15 cellular contexts compared by ENCODE assay signal in the genomic region with DNA sequence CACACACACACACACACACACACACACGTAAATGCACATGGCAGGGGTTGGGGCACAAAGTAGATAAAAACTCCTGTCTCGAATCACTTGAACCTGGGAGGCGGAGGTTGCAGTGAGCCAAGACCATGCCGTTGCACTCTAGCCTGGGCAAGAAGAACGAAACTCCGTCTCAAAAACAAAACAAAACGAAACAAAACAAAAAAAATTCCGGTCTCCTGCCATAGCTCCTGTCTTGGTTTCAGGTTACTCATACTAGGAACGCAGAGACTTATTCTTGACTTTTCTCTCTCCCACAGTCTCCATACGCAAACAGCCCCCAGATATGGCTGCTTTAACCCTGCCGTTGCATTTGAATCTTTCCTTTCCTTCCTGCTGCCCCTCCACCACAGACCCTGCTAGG.
A peak's percentile ranks its signal among the peaks of the same experiment; 100 is the strongest.
DNase-seq lines count a peak whose midpoint lies in the region; ATAC-seq and TF ChIP-seq lines count a peak whose summit lies in the region.
"Had no signal": no experiment of that assay in that cellular context is flagged by ENCODE, and none has a peak within 500 bp of the region (broad histone marks: within the 10 kb centered on the region; RNA-seq: fewer than 3 reads in every experiment).

No MANE protein-coding gene starts in this region.

- no peaks in the 10 kb centered on the region for H3K27me3 Mint-ChIP-seq in activated naive CD4-positive, alpha-beta T cell treated with anti-CD3 and anti-CD28 coated beads for 36 hours (ENCODE audit: low read depth)

- peaks cover 28% of the 10 kb centered on the region for H3K4me1 Mint-ChIP-seq in activated naive CD4-positive, alpha-beta T cell treated with anti-CD3 and anti-CD28 coated beads for 36 hours (ENCODE audit: low read depth)

- H3K4me1 ChIP-seq in thymus (ENCODE audit: control insufficient read depth, insufficient read depth, low read length), result no peaks in the 10 kb centered on the region

- peak; percentile 28 for DNase-seq in activated naive CD4-positive, alpha-beta T cell treated with anti-CD3 and anti-CD28 coated beads for 36 hours
- no peak for DNase-seq in activated naive CD4-positive, alpha-beta T cell (lab: John Stamatoyannopoulos, UW)
- no peak for DNase-seq in activated naive CD4-positive, alpha-beta T cell treated with anti-CD3 and anti-CD28 coated beads, Interleukin-2, amount 50 U/mL, for 72 hours (ENCODE audit: low spot score in 2 of 2)
- DNase-seq in RWPE1 (ENCODE audit: low spot score), result no peak
- no peak for DNase-seq in NCI-H2227 treated with DMSO at 0.1 percent for 48 hours (lab: John Stamatoyannopoulos, UW)
- DNase-seq: cortex of kidney; foreskin melanocyte; GF-D8; kidney glomerular epithelial cell; NCI-H187; stimulated activated naive B cell treated with anti-CD40 and anti-IgM and Interleukin-4, amounts not matched to agents 10 μg/mL and 1 μg/mL and 100 μg/mL, for 72 hours had no signal

- no peaks in the 10 kb centered on the region for H3K27me3 ChIP-seq in thymus (ENCODE audit: control insufficient read depth, insufficient read depth)

- WGBS in thymus, result 86% methylated on average over 11 of the region's 11 CpGs

- H3K36me3 ChIP-seq in thymus (ENCODE audit: control insufficient read depth, insufficient read depth), result no peaks in the 10 kb centered on the region

- CTCF ChIA-PET in activated naive CD4-positive, alpha-beta T cell treated with anti-CD3 and anti-CD28 coated beads for 36 hours (lab: Charles Lee), result no interaction called here
- CTCF ChIA-PET in RWPE1 (lab: Yijun Ruan, JAX), result no interaction called here

- no peaks in the 10 kb centered on the region for H3K9me3 ChIP-seq in thymus (ENCODE audit: control insufficient read depth)

- no peak overlapping the region for H3K27ac Mint-ChIP-seq in activated naive CD4-positive, alpha-beta T cell treated with anti-CD3 and anti-CD28 coated beads for 36 hours
- no peak overlapping the region for H3K27ac Mint-ChIP-seq in activated naive CD4-positive, alpha-beta T cell treated with anti-CD3 and anti-CD28 coated beads, Interleukin-2, amount 50 U/mL, for 72 hours
- H3K27ac Mint-ChIP-seq: stimulated activated naive B cell treated with anti-CD40 and anti-IgM and Interleukin-4, amounts not matched to agents 10 μg/mL and 1 μg/mL and 100 μg/mL, for 72 hours had no signal

- H3K36me3 Mint-ChIP-seq in activated naive CD4-positive, alpha-beta T cell treated with anti-CD3 and anti-CD28 coated beads for 36 hours (ENCODE audit: low read depth), result no peaks in the 10 kb centered on the region
- peaks cover 4 to 26% of the 10 kb centered on the region in 2 donors for H3K36me3 Mint-ChIP-seq in activated naive CD4-positive, alpha-beta T cell treated with anti-CD3 and anti-CD28 coated beads, Interleukin-2, amount 50 U/mL, for 72 hours

- no peak for TF ChIP-seq CTCF in RWPE1 (conservative IDR thresholded peaks at IDR 0.05; ENCODE audit: low read depth)

- no peak overlapping the region for H3K4me3 ChIP-seq in thymus (ENCODE audit: low read length)

- H3K27ac ChIP-seq in thymus (ENCODE audit: low read depth) (peak overlapping the region; percentile 46), RWPE1 (no peak overlapping the region)

- H3K9me3 Mint-ChIP-seq in activated naive CD4-positive, alpha-beta T cell treated with anti-CD3 and anti-CD28 coated beads for 36 hours, result peaks cover 2% of the 10 kb centered on the region
- peaks cover 5 to 22% of the 10 kb centered on the region in 2 donors for H3K9me3 Mint-ChIP-seq in activated naive CD4-positive, alpha-beta T cell treated with anti-CD3 and anti-CD28 coated beads, Interleukin-2, amount 50 U/mL, for 72 hours

- intact Hi-C loops in activated naive CD4-positive, alpha-beta T cell treated with anti-CD3 and anti-CD28 coated beads for 36 hours (cut with micrococcal nuclease), result loop anchor here (1.0 to 10.0 kb wide), 5 partner anchors 22 to 1242 kb away; partner anchors contain the start of gene MTMR6

- POLR2A ChIA-PET in RWPE1 (lab: Yijun Ruan, JAX; ENCODE audit: low non-redundant PET), result no interaction called here

- H3K4me3 Mint-ChIP-seq in activated naive CD4-positive, alpha-beta T cell treated with anti-CD3 and anti-CD28 coated beads for 36 hours, result peak overlapping the region; percentile 1
- H3K4me3 Mint-ChIP-seq: stimulated activated naive B cell treated with anti-CD40 and anti-IgM and Interleukin-4, amounts not matched to agents 10 μg/mL and 1 μg/mL and 100 μg/mL, for 72 hours had no signal

- ATAC-seq in HG03432 (IDR thresholded peaks at IDR 0.05; ENCODE audit: unreplicated experiment) (peak; percentile 59), HG03469 (IDR thresholded peaks at IDR 0.05; ENCODE audit: unreplicated experiment) (no peak)
- peak; percentile 65 to 72 for ATAC-seq in activated naive CD4-positive, alpha-beta T cell treated with anti-CD3 and anti-CD28 coated beads, Interleukin-2, amount 50 U/mL, for 72 hours
- ATAC-seq: HepG2 had no signal
